ENCODE assay signal across 8 cellular contexts in genomic region chr3:184229424-184230080, GRCh38. TPM values are rescaled to one million over a fixed set of nuclear protein-coding genes. Genes with fewer than 3 reads are reported as not detected.
DNase-seq lines count a peak whose midpoint lies in the region; ATAC-seq and TF ChIP-seq lines count a peak whose summit lies in the region.

VWA5B2 (plus strand) TSS chr3:184229585; CDS start chr3:184230529, 944 bp downstream.

- H3K27ac ChIP-seq in cardiac muscle cell (no peak within 1 kb of the TSS), upper lobe of right lung (no peak within 1 kb of the TSS)

- no peaks in the 10 kb centered on the region for H3K9me3 ChIP-seq in cardiac muscle cell (ENCODE audit: low read depth)
- H3K9me3 ChIP-seq in upper lobe of right lung, result no peaks in the 10 kb centered on the region

- H3K27me3 ChIP-seq in cardiac muscle cell (peaks cover 98% of the 10 kb centered on the region), upper lobe of right lung (peaks cover 36% of the 10 kb centered on the region)

- intact Hi-C loops in posterior cingulate gyrus (cut with DNase I) (no loop called here), upper lobe of right lung (cut with DNase I) (no loop called here)

- TF ChIP-seq CTCF in cardiac muscle cell (IDR thresholded peaks at IDR 0.05; ENCODE audit: low read depth, low read length) (no peak), upper lobe of right lung (IDR thresholded peaks at IDR 0.05) (peak; percentile 24)

- H3K4me3 ChIP-seq in cardiac muscle cell, result peak within 1 kb of the TSS; percentile 37
- peak within 1 kb of the TSS; percentile 47 for H3K4me3 ChIP-seq in upper lobe of right lung

- no peaks in the 10 kb centered on the region for H3K36me3 ChIP-seq in cardiac muscle cell
- no peaks in the 10 kb centered on the region for H3K36me3 ChIP-seq in upper lobe of right lung

- H3K4me1 ChIP-seq in cardiac muscle cell (ENCODE audit: low read depth) (no peaks in the 10 kb centered on the region), upper lobe of right lung (peaks cover 9% of the 10 kb centered on the region)

- peak; percentile 71 for ATAC-seq in GM21367 (IDR thresholded peaks at IDR 0.05; ENCODE audit: unreplicated experiment)
- ATAC-seq in upper lobe of right lung, result peak; percentile 87

- DNase-seq in COLO668 (lab: John Stamatoyannopoulos, UW; ENCODE audit: unreplicated experiment), result peak; percentile 84
- peak; percentile 91 for DNase-seq in HuH-7 (ENCODE audit: low spot score)
- peak; percentile 86 for DNase-seq in RPMI8226
- peak; percentile 62 for DNase-seq in activated gamma-delta T cell treated with anti-CD3 and anti-CD28 coated beads, Interleukin-2, amount 50 U/mL, for 16 hours (ENCODE audit: low read depth)
- peak; percentile 32 to 83 for DNase-seq in cardiac muscle cell (ENCODE audit: low read depth in 1 of 2, low spot score in 1 of 2)
- DNase-seq in posterior cingulate gyrus, result peak; percentile 24 to 97 (median 73)
- peak; percentile 81 for DNase-seq in upper lobe of right lung

RNA-seq across cellular contexts. Expression of gene VWA5B2, which starts in this region (rescaled TPM):
- total RNA-seq in cardiac muscle cell (0.11 TPM in 1 of 2 replicates, not detected in the other), upper lobe of right lung (not detected)
- 0.40 TPM in 1 of 2 replicates, not detected in the other for polyA plus RNA-seq in cardiac muscle cell

Comparison
In these comparisons a context has a peak if more than half of its experiments do, and no peak if none do; other contexts are left out.
1. Peak in DNase-seq and H3K4me3 ChIP-seq in cardiac muscle cell; RNA of the gene not detected or under 1 TPM.
2. Peak in DNase-seq, ATAC-seq and H3K4me3 ChIP-seq in upper lobe of right lung; RNA of the gene not detected or under 1 TPM.